23 cellular contexts compared by ENCODE assay signal in genomic region chr3:51798561-51798960, GRCh38. TPM values are rescaled to one million over a fixed set of nuclear protein-coding genes. Genes with fewer than 3 reads are reported as not detected.
DNase-seq lines count a peak whose midpoint lies in the region; ATAC-seq, FAIRE-seq and TF ChIP-seq lines count a peak whose summit lies in the region.
"Had no signal": no experiment of that assay in that cellular context is flagged by ENCODE, and none has a peak within 500 bp of the region (broad histone marks: within the 10 kb centered on the region; RNA-seq: fewer than 3 reads in every experiment).

No MANE protein-coding gene starts in this region.

- H3K27me3 Mint-ChIP-seq in mesothelial cell of epicardium (ENCODE audit: low read depth): peaks cover 13% of the 10 kb centered on the region

- intact Hi-C loops in GM12878 (cut with micrococcal nuclease; ENCODE audit: unreplicated experiment): loop anchor here (5.0 kb wide), 1 partner anchor 406 kb away; the partner anchor contains the start of gene RBM15B
- intact Hi-C loops in posterior vena cava (cut with DNase I): loop anchor here in 1 of 2 donors (5.0 kb wide), 1 partner anchor 296 kb away; the partner anchor contains the start of gene DCAF1

- TF ChIP-seq POLR2A in GM12878 (IDR thresholded peaks at IDR 0.05; ENCODE audit: low read depth, low read length): no peak

- ATAC-seq in GM12878 (no peak), GM19455 (IDR thresholded peaks at IDR 0.05; ENCODE audit: unreplicated experiment) (no peak), HG03460 (IDR thresholded peaks at IDR 0.05; ENCODE audit: unreplicated experiment) (no peak)
- ATAC-seq: foreskin keratinocyte had no signal

- H3K4me1 Mint-ChIP-seq in mesothelial cell of epicardium: peaks cover 25% of the 10 kb centered on the region

- H3K9ac ChIP-seq in GM12878 (ENCODE audit: control insufficient read depth, insufficient read depth, low read length): no peak overlapping the region

- no peaks in the 10 kb centered on the region for H3K27me3 ChIP-seq in GM12878 (replicated peaks in 1 of 2; ENCODE audit: control insufficient read depth in 2 of 2, insufficient read depth in 2 of 2, low read length in 1 of 2)
- H3K27me3 ChIP-seq: foreskin keratinocyte had no signal

- no peaks in the 10 kb centered on the region for H3K9me3 Mint-ChIP-seq in mesothelial cell of epicardium
- H3K9me3 Mint-ChIP-seq: activated naive CD4-positive, alpha-beta T cell treated with anti-CD3 and anti-CD28 coated beads, Interleukin-2, amount 10 ng/mL, durations not matched to agents 7 days and 5 days; T-helper 1 cell treated with Interleukin-12 subunit alpha and Interleukin-12 subunit beta and Interleukin-4 antibody, amounts not matched to agents 30 μg/mL and 1 μg/mL, for 36 hours had no signal

- CTCF ChIA-PET in GM12878 (lab: Yijun Ruan, JAX): interaction anchor here (0.6 to 9.5 kb wide), 16 partner anchors 34 to 1183 kb away, joined by 3 to 116 read pairs (median 4); partner anchors contain the start of gene DCAF1

- DNase-seq in GM18507 (ENCODE audit: extremely low spot score, insufficient read length, low read depth) (no peak), GM12878 (ENCODE audit: low read depth, low spot score) (no peak), mesothelial cell of epicardium (ENCODE audit: low spot score in 2 of 2, unreplicated experiment in 2 of 2) (no peak), putamen (ENCODE audit: low spot score) (no peak), posterior vena cava (ENCODE audit: low spot score) (no peak)
- peak; percentile 23 for DNase-seq in Jurkat, Clone E6-1 (ENCODE audit: low read depth, low spot score)
- DNase-seq: activated CD4-positive, CD25-positive, alpha-beta regulatory T cell treated with anti-CD3 and anti-CD28 coated beads, Interleukin-2, amount 50 U/mL, for 72 hours; activated CD8-positive, alpha-beta memory T cell treated with anti-CD3 and anti-CD28 coated beads, Interleukin-2, amount 50 U/mL, for 48 hours; activated naive CD4-positive, alpha-beta T cell treated with anti-CD3 and anti-CD28 coated beads, Interleukin-2, amount 10 ng/mL, durations not matched to agents 7 days and 5 days; DMS153; foreskin keratinocyte; HCEC 1CT; NCI-H187; NCI-H524 treated with DMSO at 0.1 percent for 48 hours; occipital lobe; stimulated activated naive CD4-positive, alpha-beta T cell treated with Interleukin-2 at 50 U/mL for 16 hours had no signal

- no peak for TF ChIP-seq RAD21 in GM12878 (IDR thresholded peaks at IDR 0.05; ENCODE audit: insufficient read depth, low read depth, low read length)

- H3K79me2 ChIP-seq in GM12878 (ENCODE audit: control insufficient read depth, insufficient read depth, low read length): no peaks in the 10 kb centered on the region

- no peaks in the 10 kb centered on the region for H4K20me1 ChIP-seq in GM12878 (ENCODE audit: control insufficient read depth, insufficient read depth)

- H3K27ac ChIP-seq in GM12878 (ENCODE audit: control insufficient read depth, insufficient read depth): no peak overlapping the region
- H3K27ac ChIP-seq: foreskin keratinocyte had no signal

- peak overlapping the region; percentile 26 for H3K4me3 Mint-ChIP-seq in mesothelial cell of epicardium
- H3K4me3 Mint-ChIP-seq: activated naive CD4-positive, alpha-beta T cell treated with anti-CD3 and anti-CD28 coated beads, Interleukin-2, amount 10 ng/mL, durations not matched to agents 7 days and 5 days; T-helper 1 cell treated with Interleukin-12 subunit alpha and Interleukin-12 subunit beta and Interleukin-4 antibody, amounts not matched to agents 30 μg/mL and 1 μg/mL, for 36 hours had no signal

- RAD21 ChIA-PET in GM12878 (lab: Charles Lee; ENCODE audit: unreplicated experiment): interaction anchor here (0.8 to 4.5 kb wide), 6 partner anchors 79 to 427 kb away, joined by 3 to 47 read pairs (median 4); partner anchors contain the start of gene DCAF1

- peak overlapping the region; percentile 11; the same call in 1 of the 2 replicates for H3K4me2 ChIP-seq in GM12878 (ENCODE audit: control insufficient read depth, insufficient read depth)

- in situ Hi-C loops in GM12878 (cut with MboI): no loop called here

- POLR2A ChIA-PET in GM12878 (lab: Charles Lee): interaction anchor here (0.6 kb wide), 1 partner anchor 1098 kb away, joined by 4 read pairs; no protein-coding TSS in a partner anchor

- H3K27ac Mint-ChIP-seq in mesothelial cell of epicardium: no peak overlapping the region
- H3K27ac Mint-ChIP-seq: activated naive CD4-positive, alpha-beta T cell treated with anti-CD3 and anti-CD28 coated beads, Interleukin-2, amount 10 ng/mL, durations not matched to agents 7 days and 5 days had no signal

- no peaks in the 10 kb centered on the region for H3K4me1 ChIP-seq in GM12878 (ENCODE audit: control insufficient read depth, insufficient read depth, low read length)
- H3K4me1 ChIP-seq: foreskin keratinocyte had no signal

- SMC1A ChIA-PET in GM12878 (lab: Charles Lee; ENCODE audit: uncharacterized antibody, unreplicated experiment): interaction anchor here (0.7 to 2.7 kb wide), 6 partner anchors 64 to 297 kb away, joined by 3 to 24 read pairs (median 4); no protein-coding TSS in a partner anchor

- TF ChIP-seq EP300 in GM12878 (IDR thresholded peaks at IDR 0.05; ENCODE audit: borderline replicate concordance in 1 of 2, control insufficient read depth in 1 of 2, low read depth in 2 of 2, low read length in 2 of 2): no peak

- no peak for TF ChIP-seq CTCF in GM12878 (IDR thresholded peaks at IDR 0.05 in 2 of 3, conservative IDR thresholded peaks at IDR 0.05 in 1 of 3; ENCODE audit: control insufficient read depth in 2 of 3, extremely low read depth in 1 of 3, insufficient read depth in 1 of 3, low read depth in 3 of 3, low read length in 3 of 3)
- TF ChIP-seq CTCF in mesothelial cell of epicardium (IDR thresholded peaks at IDR 0.05; ENCODE audit: unreplicated experiment): no peak

- no peak overlapping the region; the same call in 1 of the 2 replicates for H2AFZ ChIP-seq in GM12878 (ENCODE audit: control insufficient read depth, low read depth, low read length)

- H3K4me3 ChIP-seq in Jurkat, Clone E6-1 (ENCODE audit: low read length): peak overlapping the region; percentile 28
- H3K4me3 ChIP-seq in GM12878: no peak overlapping the region

- H3K36me3 ChIP-seq in GM12878 (ENCODE audit: control insufficient read depth in 2 of 2, insufficient read depth in 2 of 2, low read length in 1 of 2): no peaks in the 10 kb centered on the region

- no TSS peak for BruUV-seq in GM12878 (replicated peaks; lab: Mats Ljungman, UMichigan)

- FAIRE-seq in GM18507 (lab: Jason Lieb, UNC) (peak; percentile 29), GM12878 (lab: Jason Lieb, UNC) (no peak)

- 100% methylated on average over 1 of the region's 1 CpG for WGBS in GM12878 (ENCODE audit: insufficient coverage, insufficient replicate concordance, low lambda C conversion rate, missing lambda C conversion rate)

- no peaks in the 10 kb centered on the region for H3K36me3 Mint-ChIP-seq in mesothelial cell of epicardium
- H3K36me3 Mint-ChIP-seq: activated naive CD4-positive, alpha-beta T cell treated with anti-CD3 and anti-CD28 coated beads, Interleukin-2, amount 10 ng/mL, durations not matched to agents 7 days and 5 days had no signal

- no peaks in the 10 kb centered on the region for H3K9me3 ChIP-seq in GM12878 (replicated peaks; ENCODE audit: control insufficient read depth, insufficient read depth, low read length)

TF ChIP-seq in GM12878, 131 proteins besides CTCF, POLR2A, EP300 and RAD21:
- TF ChIP-seq MTA2 (IDR thresholded peaks at IDR 0.05; ENCODE audit: low read depth) (no peak), IRF4 (IDR thresholded peaks at IDR 0.05; ENCODE audit: low read depth, low read length) (no peak), RAD51 (IDR thresholded peaks at IDR 0.05) (peak; percentile 63), ATF3 (IDR thresholded peaks at IDR 0.05; ENCODE audit: borderline replicate concordance, extremely low read depth, low read depth, low read length) (no peak), USF1 (IDR thresholded peaks at IDR 0.05; ENCODE audit: borderline replicate concordance, extremely low read length, insufficient read depth, low read depth, low read length) (peak; percentile 67)
TF ChIP-seq in GM12878: peak in this region for 2.

RNA-seq across cellular contexts. Expression of gene IQCF6, which starts 19.5 kb away (rescaled TPM):
- not detected for polyA plus RNA-seq in Jurkat, Clone E6-1 (2012; ENCODE audit: insufficient read depth, insufficient read length)
- total RNA-seq in GM12878 (2013; cell fraction: nucleolus; rRNA removed): not detected in 2 replicates
- total RNA-seq in GM12878 (2014; rRNA removed) (not detected in 2 replicates), GM12878 (2014; rRNA removed; fragmentation: Illumina TruSeq; extraction: Trizol) (not detected in 2 replicates), GM12878 (2021) (not detected in 2 replicates), mesothelial cell of epicardium (not detected in 3 replicates), posterior vena cava (not detected)
- not detected for polyA plus RNA-seq in GM12878 (2011; ENCODE audit: low read depth)
- polyA plus RNA-seq in GM12878 (2011; rRNA removed) (not detected in 2 replicates), GM12878 (2014; fragmentation: Illumina TruSeq; extraction: Trizol) (not detected in 2 replicates), GM12878 (2014; fragmentation: Nextera tagmentation; extraction: Ambion mirVana) (not detected), GM12878 (2014; rRNA removed) (not detected in 2 replicates), GM12878 (2016; fragmentation: Nextera tagmentation; extraction: Ambion mirVana) (not detected)
- not detected in 2 replicates for polyA plus RNA-seq in GM12878 (2011; cell fraction: cytosol; rRNA removed)
- polyA plus RNA-seq in GM12878 (2011; cell fraction: nucleus; rRNA removed): not detected in 2 replicates
- polyA plus RNA-seq in GM12878 (2012): not detected in 2 replicates
- polyA minus RNA-seq in GM12878 (2011; rRNA and poly(A)+ RNA removed): not detected in 2 replicates
- polyA minus RNA-seq in GM12878 (2011; cell fraction: cytosol; rRNA and poly(A)+ RNA removed): not detected in 2 replicates
- not detected in 2 replicates for polyA minus RNA-seq in GM12878 (2011; cell fraction: nucleus; rRNA and poly(A)+ RNA removed)
- total RNA-seq: cardiac septum, foreskin keratinocyte, LHCN-M2, mesenteric fat pad, occipital lobe had no signal
- polyA plus RNA-seq: BJ, foreskin keratinocyte had no signal
